20 cellular contexts compared by ENCODE assay signal in genomic region chr6:168563656-168564055, GRCh38.
"Had no signal": no experiment of that assay in that cellular context is flagged by ENCODE, and none has a peak within 500 bp of the region (broad histone marks: within the 10 kb centered on the region; RNA-seq: fewer than 3 reads in every experiment).

No MANE protein-coding gene starts in this region.

- H3K27ac ChIP-seq: epithelial cell of prostate, esophagus muscularis mucosa, gastroesophageal sphincter, ovary, suprapubic skin, thyroid gland, upper lobe of left lung, vagina had no signal

- H3K9me3 ChIP-seq: esophagus muscularis mucosa, gastroesophageal sphincter, mucosa of descending colon, ovary, suprapubic skin, thyroid gland, upper lobe of left lung, vagina had no signal

- H3K4me3 Mint-ChIP-seq: naive thymus-derived CD8-positive, alpha-beta T cell; stimulated activated effector memory CD8-positive, alpha-beta T cell treated with anti-CD3 and anti-CD28 coated beads, Interleukin-12 subunit alpha, Interleukin-12 subunit beta, amount 100 ng/mL, for 72 hours had no signal

- H3K4me1 Mint-ChIP-seq: stimulated activated effector memory CD8-positive, alpha-beta T cell treated with anti-CD3 and anti-CD28 coated beads, Interleukin-12 subunit alpha, Interleukin-12 subunit beta, amount 100 ng/mL, for 72 hours had no signal

- DNase-seq: effector memory CD4-positive, alpha-beta T cell; glutamatergic neuron; kidney glomerular epithelial cell; mammary epithelial cell; mucosa of descending colon; naive thymus-derived CD8-positive, alpha-beta T cell; ovary; right cardiac atrium; stimulated activated CD4-positive, alpha-beta T cell treated with anti-CD3 and anti-CD28 coated beads, Interleukin-2, amount 100 ng/mL, for 48 hours; stimulated activated CD8-positive, alpha-beta memory T cell treated with anti-CD3 and anti-CD28 coated beads, Interleukin-4, amount 100 ng/mL, for 48 hours; stimulated activated naive CD8-positive, alpha-beta T cell treated with anti-CD3 and anti-CD28 coated beads, Interleukin-15, Interleukin-2, amounts not matched to agents 100 U/mL and 50 U/mL, for 24 hours; thyroid gland had no signal

- H3K27ac Mint-ChIP-seq: naive thymus-derived CD8-positive, alpha-beta T cell; stimulated activated effector memory CD8-positive, alpha-beta T cell treated with anti-CD3 and anti-CD28 coated beads, Interleukin-12 subunit alpha, Interleukin-12 subunit beta, amount 100 ng/mL, for 72 hours had no signal

- H3K4me1 ChIP-seq: esophagus muscularis mucosa, gastroesophageal sphincter, suprapubic skin, thyroid gland, upper lobe of left lung, vagina had no signal

- H3K4me3 ChIP-seq: esophagus muscularis mucosa, gastroesophageal sphincter, mucosa of descending colon, ovary, smooth muscle cell, suprapubic skin, thyroid gland, upper lobe of left lung, vagina had no signal

- H3K27me3 ChIP-seq: esophagus muscularis mucosa, gastroesophageal sphincter, ovary, thyroid gland, upper lobe of left lung, vagina had no signal

- H3K36me3 ChIP-seq: gastroesophageal sphincter, ovary, suprapubic skin, thyroid gland, upper lobe of left lung, vagina had no signal

- H3K36me3 Mint-ChIP-seq: naive thymus-derived CD8-positive, alpha-beta T cell; stimulated activated effector memory CD8-positive, alpha-beta T cell treated with anti-CD3 and anti-CD28 coated beads, Interleukin-12 subunit alpha, Interleukin-12 subunit beta, amount 100 ng/mL, for 72 hours had no signal

- ATAC-seq: gastroesophageal sphincter; mucosa of descending colon; naive thymus-derived CD8-positive, alpha-beta T cell; right cardiac atrium; stimulated activated effector memory CD8-positive, alpha-beta T cell treated with anti-CD3 and anti-CD28 coated beads, Interleukin-12 subunit alpha, Interleukin-12 subunit beta, amount 100 ng/mL, for 72 hours; stimulated activated naive CD8-positive, alpha-beta T cell treated with anti-CD3 and anti-CD28 coated beads, Interleukin-15, Interleukin-2, amounts not matched to agents 100 U/mL and 50 U/mL, for 24 hours had no signal

- H3K4me2 ChIP-seq: smooth muscle cell had no signal
